In genomic region chr16:87602005-87602790, GRCh38 we compare ENCODE assay signal across 10 cellular contexts. TPM values are rescaled to one million over a fixed set of nuclear protein-coding genes. Genes with fewer than 3 reads are reported as not detected.
DNase-seq lines count a peak whose midpoint lies in the region; ATAC-seq and TF ChIP-seq lines count a peak whose summit lies in the region.
"Had no signal": no experiment of that assay in that cellular context is flagged by ENCODE, and none has a peak within 500 bp of the region (broad histone marks: within the 10 kb centered on the region; RNA-seq: fewer than 3 reads in every experiment).

Gene JPH3, plus strand, starts transcription at chr16:87602508. Its CDS starts 639 bp downstream, at chr16:87603147.

- H3K27me3 ChIP-seq in HUES64 (ENCODE audit: insufficient read depth, low read length), result peaks cover 33% of the 10 kb centered on the region
- peaks cover 63% of the 10 kb centered on the region for H3K27me3 ChIP-seq in neural progenitor cell

- no peak for ATAC-seq in GM18907 (IDR thresholded peaks at IDR 0.05; ENCODE audit: unreplicated experiment)
- ATAC-seq: activated CD4-positive, CD25-positive, alpha-beta regulatory T cell treated with anti-CD3 and anti-CD28 coated beads, Interleukin-2, amount 50 U/mL, for 24 hours had no signal

- no peak within 1 kb of the TSS for H3K27ac Mint-ChIP-seq in neural progenitor cell
- no peak within 1 kb of the TSS for H3K27ac Mint-ChIP-seq in HFFc6

- H3K4me3 Mint-ChIP-seq in neural progenitor cell (peak within 1 kb of the TSS; percentile 89), HFFc6 (no peak within 1 kb of the TSS)

- H3K36me3 ChIP-seq in HUES64 (ENCODE audit: insufficient read depth, low read length), result no peaks in the 10 kb centered on the region
- H3K36me3 ChIP-seq in neural progenitor cell, result no peaks in the 10 kb centered on the region

- peaks cover 19% of the 10 kb centered on the region for H3K79me2 ChIP-seq in neural progenitor cell (ENCODE audit: low read depth)

- peaks cover 44% of the 10 kb centered on the region for H4K20me1 ChIP-seq in neural progenitor cell (ENCODE audit: low read depth)

- H2AFZ ChIP-seq in neural progenitor cell (replicated peaks), result peak within 1 kb of the TSS; percentile 72

- peaks cover 32% of the 10 kb centered on the region for H3F3A ChIP-seq in neural progenitor cell (ENCODE audit: low read depth)

- DNase-seq in DMS79 treated with DMSO at 0.1 percent for 48 hours (lab: John Stamatoyannopoulos, UW) (peak; percentile 8), DMS79 (lab: John Stamatoyannopoulos, UW) (no peak), cerebellar cortex (ENCODE audit: low spot score) (peak; percentile 49), neural progenitor cell (ENCODE audit: low spot score) (peak; percentile 80), HFFc6 (no peak), NCI-H1048 (lab: John Stamatoyannopoulos, UW) (no peak)

- TF ChIP-seq CTCF in neural progenitor cell (IDR thresholded peaks at IDR 0.05) (no peak), HFFc6 (IDR thresholded peaks at IDR 0.05) (no peak)

- peak within 1 kb of the TSS; percentile 62; the same call in 1 of the 2 replicates for H3K27ac ChIP-seq in HUES64 (ENCODE audit: low read depth, low read length)
- H3K27ac ChIP-seq in neural progenitor cell, result no peak within 1 kb of the TSS

- H3K36me3 Mint-ChIP-seq in neural progenitor cell (no peaks in the 10 kb centered on the region), HFFc6 (ENCODE audit: low read depth) (no peaks in the 10 kb centered on the region)

- H3K4me1 ChIP-seq in HUES64 (ENCODE audit: insufficient read depth, low read length), result no peaks in the 10 kb centered on the region; the same call in 1 of the 2 replicates
- H3K4me1 ChIP-seq in neural progenitor cell, result peaks cover 8% of the 10 kb centered on the region

- peak within 1 kb of the TSS; percentile 96 for H3K4me2 ChIP-seq in neural progenitor cell

- no peaks in the 10 kb centered on the region for H3K9me3 ChIP-seq in HUES64 (ENCODE audit: insufficient read depth, low read depth, low read length)
- H3K9me3 ChIP-seq in neural progenitor cell (ENCODE audit: low read depth), result no peaks in the 10 kb centered on the region

- WGBS in HUES64, result under 1% methylated on average over 94 of the region's 124 CpGs

- H3K4me3 ChIP-seq in HUES64 (ENCODE audit: low read length) (peak within 1 kb of the TSS; percentile 90), neural progenitor cell (peak within 1 kb of the TSS; percentile 100)

- H3K27me3 Mint-ChIP-seq in neural progenitor cell (ENCODE audit: insufficient read depth, low read depth) (peaks cover 60% of the 10 kb centered on the region), HFFc6 (ENCODE audit: insufficient read depth) (peaks cover 56% of the 10 kb centered on the region)

- peak within 1 kb of the TSS; percentile 72 for H3K9ac ChIP-seq in HUES64 (ENCODE audit: low read depth, low read length)
- H3K9ac ChIP-seq in neural progenitor cell, result no peak within 1 kb of the TSS

- H3K9me3 Mint-ChIP-seq in neural progenitor cell (no peaks in the 10 kb centered on the region), HFFc6 (peaks cover 4% of the 10 kb centered on the region; the same call in 1 of the 2 replicates)

- H3K4me1 Mint-ChIP-seq in neural progenitor cell (peaks cover 12% of the 10 kb centered on the region), HFFc6 (ENCODE audit: low read depth) (no peaks in the 10 kb centered on the region)

RNA-seq across cellular contexts. Expression of gene JPH3, which starts in this region (rescaled TPM):
- 9.4 TPM for polyA plus RNA-seq in HUES64 (2013, experiment 1 of 2)
- polyA plus RNA-seq in HUES64 (2013, experiment 2 of 2), result 11.8 TPM
- total RNA-seq in neural progenitor cell (ENCODE audit: low replicate concordance), result 7.1 and 19.4 TPM in 2 replicates
- total RNA-seq in HFFc6 (2021; fragmentation: NEBNext Ultra II Directional; extraction: Animal tissue kit (Norgen Biotek cat#: 25700)), result not detected
- total RNA-seq: mononuclear cell had no signal

Comparison
In these comparisons a context has a peak if more than half of its experiments do, and no peak if none do; other contexts are left out.
1. DNase-seq: peak in DMS79 treated with DMSO at 0.1 percent for 48 hours (single experiment), cerebellar cortex (single experiment) and neural progenitor cell (single experiment); none in DMS79 (single experiment), HFFc6 (single experiment) and NCI-H1048 (single experiment).